1 cellular context compared by ENCODE assay signal in the genomic region with DNA sequence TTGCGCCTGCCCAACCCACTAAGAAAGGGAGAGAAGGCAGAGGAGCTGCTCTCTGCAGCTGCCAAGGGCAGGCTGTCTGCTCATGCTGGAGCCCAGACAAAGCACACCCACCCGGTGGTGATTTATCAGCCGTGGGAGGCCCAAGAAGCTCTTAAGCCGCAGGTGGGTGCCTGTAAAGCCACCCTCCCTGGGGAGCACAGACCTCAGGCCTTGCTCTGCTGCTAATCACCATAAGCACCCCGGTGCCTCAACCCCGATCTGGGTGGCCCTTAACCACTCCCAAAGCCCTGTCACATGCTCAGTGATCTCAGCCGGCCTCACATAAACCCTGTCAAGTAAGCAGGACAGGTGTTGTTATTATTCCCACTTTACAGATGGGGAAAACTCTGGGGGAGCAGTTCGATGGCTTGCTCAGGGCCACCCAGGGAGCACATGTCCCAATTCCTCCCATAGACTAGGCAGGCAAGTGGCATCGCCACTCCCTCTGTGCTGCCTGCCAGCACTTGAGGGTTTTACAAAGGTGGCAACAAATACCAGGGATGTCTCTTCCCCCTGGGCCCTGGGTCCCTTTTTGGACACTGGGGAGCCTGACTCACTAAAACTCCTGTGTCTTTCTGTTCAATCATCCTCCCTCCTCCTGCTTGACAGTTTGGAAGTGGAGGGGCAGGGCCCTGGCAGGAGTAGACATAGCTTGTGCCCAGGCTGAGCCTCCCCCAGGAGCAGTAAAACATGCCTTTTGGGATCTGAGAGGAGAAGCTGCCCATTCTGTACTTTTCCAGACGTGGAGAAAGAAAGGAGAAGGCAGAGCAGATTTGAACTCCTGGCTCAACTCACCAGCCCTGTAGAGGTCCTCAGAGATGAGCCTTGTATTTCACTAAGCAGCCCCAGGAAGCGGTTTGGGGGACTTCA.
TF ChIP-seq lines count a peak whose summit lies in the region.

No MANE protein-coding gene starts in this region.

TF ChIP-seq in HepG2, 621 proteins besides CTCF, POLR2A, EP300 and RAD21 (continued from another document and continues in another):
- TF ChIP-seq SNAPC4 (CRISPR knock-in tag; IDR thresholded peaks at IDR 0.05), result no peak
- TF ChIP-seq, protein P1, sequence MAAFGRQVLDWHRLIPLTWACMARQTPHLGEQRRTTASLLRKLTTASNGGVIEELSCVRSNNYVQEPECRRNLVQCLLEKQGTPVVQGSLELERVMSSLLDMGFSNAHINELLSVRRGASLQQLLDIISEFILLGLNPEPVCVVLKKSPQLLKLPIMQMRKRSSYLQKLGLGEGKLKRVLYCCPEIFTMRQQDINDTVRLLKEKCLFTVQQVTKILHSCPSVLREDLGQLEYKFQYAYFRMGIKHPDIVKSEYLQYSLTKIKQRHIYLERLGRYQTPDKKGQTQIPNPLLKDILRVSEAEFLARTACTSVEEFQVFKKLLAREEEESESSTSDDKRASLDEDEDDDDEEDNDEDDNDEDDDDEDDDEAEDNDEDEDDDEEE (CRISPR knock-in tag; IDR thresholded peaks at IDR 0.05), result 0 out of 2 replicates have a peak, but pooled peaks have one; percentile 23
- no peak for TF ChIP-seq ZMYM3 (CRISPR knock-in tag; IDR thresholded peaks at IDR 0.05)
- no peak for TF ChIP-seq TOPORS (CRISPR knock-in tag; IDR thresholded peaks at IDR 0.05)
- TF ChIP-seq TBX2 (CRISPR knock-in tag; IDR thresholded peaks at IDR 0.05; ENCODE audit: borderline replicate concordance), result 0 out of 2 replicates have a peak, but pooled peaks have one; percentile 33
- TF ChIP-seq ZNF83 (CRISPR knock-in tag; IDR thresholded peaks at IDR 0.05; ENCODE audit: borderline replicate concordance), result 0 out of 2 replicates have a peak, but pooled peaks have one; percentile 57
- TF ChIP-seq LCORL (IDR thresholded peaks at IDR 0.05), result no peak
- no peak for TF ChIP-seq LCORL (CRISPR knock-in tag; IDR thresholded peaks at IDR 0.05)
- peak; percentile 5; the same call in 1 of the 2 replicates for TF ChIP-seq ARID2 (CRISPR knock-in tag; IDR thresholded peaks at IDR 0.05; ENCODE audit: borderline replicate concordance)
- TF ChIP-seq KLF9 (CRISPR knock-in tag; IDR thresholded peaks at IDR 0.05; ENCODE audit: low read depth), result no peak
- TF ChIP-seq RNF2 (conservative IDR thresholded peaks at IDR 0.05; ENCODE audit: low read depth), result no peak
- no peak for TF ChIP-seq KDM5B (CRISPR knock-in tag; IDR thresholded peaks at IDR 0.05; ENCODE audit: borderline replicate concordance)
- no peak for TF ChIP-seq RNF219 (CRISPR knock-in tag; IDR thresholded peaks at IDR 0.05)
- TF ChIP-seq SP1 (IDR thresholded peaks at IDR 0.05), result no peak
- no peak for TF ChIP-seq SP1 (CRISPR knock-in tag; IDR thresholded peaks at IDR 0.05)
- no peak for TF ChIP-seq ZBTB40 (IDR thresholded peaks at IDR 0.05)
- peak; percentile 37; the same call in 1 of the 2 replicates for TF ChIP-seq ZBTB40 (CRISPR knock-in tag; IDR thresholded peaks at IDR 0.05)
- TF ChIP-seq SETDB1 (CRISPR knock-in tag; IDR thresholded peaks at IDR 0.05; ENCODE audit: borderline replicate concordance), result no peak
- TF ChIP-seq KMT2A (CRISPR knock-in tag; IDR thresholded peaks at IDR 0.05), result 0 out of 2 replicates have a peak, but pooled peaks have one; percentile 16
- no peak for TF ChIP-seq HNF4G (IDR thresholded peaks at IDR 0.05; ENCODE audit: borderline replicate concordance, low read depth, low read length)
- TF ChIP-seq HNF4G (CRISPR knock-in tag; IDR thresholded peaks at IDR 0.05; ENCODE audit: borderline replicate concordance, low read depth), result no peak
- TF ChIP-seq ZNF710 (CRISPR knock-in tag; IDR thresholded peaks at IDR 0.05; ENCODE audit: borderline replicate concordance), result no peak
- no peak for TF ChIP-seq TCF12 (IDR thresholded peaks at IDR 0.05)
- TF ChIP-seq TCF12 (CRISPR knock-in tag; IDR thresholded peaks at IDR 0.05), result no peak
- no peak for TF ChIP-seq ZNF761 (CRISPR knock-in tag; conservative IDR thresholded peaks at IDR 0.05)
- no peak for TF ChIP-seq RARG (CRISPR knock-in tag; IDR thresholded peaks at IDR 0.05; ENCODE audit: low read depth)
- no peak for TF ChIP-seq HMG20A (CRISPR knock-in tag; IDR thresholded peaks at IDR 0.05; ENCODE audit: borderline replicate concordance)
- no peak for TF ChIP-seq MED13 (CRISPR knock-in tag; IDR thresholded peaks at IDR 0.05)
- TF ChIP-seq, protein P2, sequence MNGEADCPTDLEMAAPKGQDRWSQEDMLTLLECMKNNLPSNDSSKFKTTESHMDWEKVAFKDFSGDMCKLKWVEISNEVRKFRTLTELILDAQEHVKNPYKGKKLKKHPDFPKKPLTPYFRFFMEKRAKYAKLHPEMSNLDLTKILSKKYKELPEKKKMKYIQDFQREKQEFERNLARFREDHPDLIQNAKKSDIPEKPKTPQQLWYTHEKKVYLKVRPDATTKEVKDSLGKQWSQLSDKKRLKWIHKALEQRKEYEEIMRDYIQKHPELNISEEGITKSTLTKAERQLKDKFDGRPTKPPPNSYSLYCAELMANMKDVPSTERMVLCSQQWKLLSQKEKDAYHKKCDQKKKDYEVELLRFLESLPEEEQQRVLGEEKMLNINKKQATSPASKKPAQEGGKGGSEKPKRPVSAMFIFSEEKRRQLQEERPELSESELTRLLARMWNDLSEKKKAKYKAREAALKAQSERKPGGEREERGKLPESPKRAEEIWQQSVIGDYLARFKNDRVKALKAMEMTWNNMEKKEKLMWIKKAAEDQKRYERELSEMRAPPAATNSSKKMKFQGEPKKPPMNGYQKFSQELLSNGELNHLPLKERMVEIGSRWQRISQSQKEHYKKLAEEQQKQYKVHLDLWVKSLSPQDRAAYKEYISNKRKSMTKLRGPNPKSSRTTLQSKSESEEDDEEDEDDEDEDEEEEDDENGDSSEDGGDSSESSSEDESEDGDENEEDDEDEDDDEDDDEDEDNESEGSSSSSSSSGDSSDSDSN (CRISPR knock-in tag; IDR thresholded peaks at IDR 0.05), result no peak
- TF ChIP-seq SMYD3 (CRISPR knock-in tag; IDR thresholded peaks at IDR 0.05), result no peak
